Comparison of ENCODE assay signal across 2 cellular contexts in the genomic region with DNA sequence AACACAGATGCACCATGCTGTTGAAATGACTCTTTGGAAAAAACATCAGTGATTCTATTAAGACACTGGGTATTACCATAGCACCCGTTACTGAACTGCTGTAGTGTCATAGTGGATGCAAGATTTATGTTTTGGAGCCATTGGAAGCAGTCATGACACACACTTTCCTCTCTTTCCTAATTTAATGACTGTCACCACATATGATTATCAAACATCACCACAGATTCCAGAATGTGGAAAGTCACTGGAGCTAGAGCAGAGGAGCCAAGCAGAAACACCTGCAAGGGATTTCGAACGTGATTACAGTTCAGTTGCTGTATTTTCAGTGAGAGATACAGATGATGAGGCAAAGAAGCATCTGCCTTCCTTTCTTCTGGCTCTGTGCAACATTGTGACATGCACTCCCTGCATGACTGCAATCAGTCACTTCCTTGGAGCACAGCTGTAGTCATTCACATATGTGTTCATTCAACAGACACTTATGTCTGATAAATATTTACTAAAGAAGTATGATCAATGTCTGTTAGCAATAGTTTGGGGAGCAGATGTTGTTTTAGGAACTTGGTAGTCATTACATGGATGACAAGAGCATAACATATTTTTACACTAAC.
TF ChIP-seq lines count a peak whose summit lies in the region.

No MANE protein-coding gene starts in this region.

TF ChIP-seq in HepG2, 621 proteins besides CTCF, POLR2A, EP300 and RAD21 (continued from another document):
- TF ChIP-seq STAT5B (CRISPR knock-in tag; IDR thresholded peaks at IDR 0.05) = no peak
- peak; percentile 37; the same call in 1 of the 2 replicates for TF ChIP-seq CREB1 (IDR thresholded peaks at IDR 0.05)
- TF ChIP-seq CREB1 (CRISPR knock-in tag; IDR thresholded peaks at IDR 0.05) = no peak

TF ChIP-seq in K562, 482 proteins besides CTCF, POLR2A, EP300 and RAD21:
- TF ChIP-seq MEIS2 (IDR thresholded peaks at IDR 0.05; ENCODE audit: partially characterized antibody) = peak; percentile 70
- TF ChIP-seq TRIM24 (IDR thresholded peaks at IDR 0.05) = peak in 1 of 2 experiments; percentile 10; a peak in 1 of 4 replicates
- TF ChIP-seq CEBPG (CRISPR knock-in tag; IDR thresholded peaks at IDR 0.05) = no peak
- 0 out of 4 replicates have a peak, but pooled peaks of 1 of the 2 experiments have one; percentile 13 for TF ChIP-seq CEBPG (tag; conservative IDR thresholded peaks at IDR 0.05 in 1 of 2, IDR thresholded peaks at IDR 0.05 in 1 of 2)
- TF ChIP-seq, protein P1, sequence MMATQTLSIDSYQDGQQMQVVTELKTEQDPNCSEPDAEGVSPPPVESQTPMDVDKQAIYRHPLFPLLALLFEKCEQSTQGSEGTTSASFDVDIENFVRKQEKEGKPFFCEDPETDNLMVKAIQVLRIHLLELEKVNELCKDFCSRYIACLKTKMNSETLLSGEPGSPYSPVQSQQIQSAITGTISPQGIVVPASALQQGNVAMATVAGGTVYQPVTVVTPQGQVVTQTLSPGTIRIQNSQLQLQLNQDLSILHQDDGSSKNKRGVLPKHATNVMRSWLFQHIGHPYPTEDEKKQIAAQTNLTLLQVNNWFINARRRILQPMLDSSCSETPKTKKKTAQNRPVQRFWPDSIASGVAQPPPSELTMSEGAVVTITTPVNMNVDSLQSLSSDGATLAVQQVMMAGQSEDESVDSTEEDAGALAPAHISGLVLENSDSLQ (IDR thresholded peaks at IDR 0.05) = peak; percentile 20; the same call in 1 of the 2 replicates
- TF ChIP-seq TEAD4 (IDR thresholded peaks at IDR 0.05; ENCODE audit: low read length) = peak; percentile 20; the same call in 1 of the 2 replicates
- TF ChIP-seq TEAD4 (CRISPR knock-in tag; IDR thresholded peaks at IDR 0.05; ENCODE audit: borderline replicate concordance) = no peak
- TF ChIP-seq, protein P2, sequence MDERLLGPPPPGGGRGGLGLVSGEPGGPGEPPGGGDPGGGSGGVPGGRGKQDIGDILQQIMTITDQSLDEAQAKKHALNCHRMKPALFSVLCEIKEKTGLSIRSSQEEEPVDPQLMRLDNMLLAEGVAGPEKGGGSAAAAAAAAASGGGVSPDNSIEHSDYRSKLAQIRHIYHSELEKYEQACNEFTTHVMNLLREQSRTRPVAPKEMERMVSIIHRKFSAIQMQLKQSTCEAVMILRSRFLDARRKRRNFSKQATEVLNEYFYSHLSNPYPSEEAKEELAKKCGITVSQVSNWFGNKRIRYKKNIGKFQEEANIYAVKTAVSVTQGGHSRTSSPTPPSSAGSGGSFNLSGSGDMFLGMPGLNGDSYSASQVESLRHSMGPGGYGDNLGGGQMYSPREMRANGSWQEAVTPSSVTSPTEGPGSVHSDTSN (CRISPR knock-in tag; IDR thresholded peaks at IDR 0.05; ENCODE audit: low read depth) = no peak
- TF ChIP-seq, protein P2 (tag; conservative IDR thresholded peaks at IDR 0.05; ENCODE audit: low read depth) = peak; percentile 72
- TF ChIP-seq FOSL1 (tag; conservative IDR thresholded peaks at IDR 0.05) = peak; percentile 41; the same call in 1 of the 2 replicates
- no peak for TF ChIP-seq GATA2 (CRISPR knock-in tag; IDR thresholded peaks at IDR 0.05)
- TF ChIP-seq, protein P3, sequence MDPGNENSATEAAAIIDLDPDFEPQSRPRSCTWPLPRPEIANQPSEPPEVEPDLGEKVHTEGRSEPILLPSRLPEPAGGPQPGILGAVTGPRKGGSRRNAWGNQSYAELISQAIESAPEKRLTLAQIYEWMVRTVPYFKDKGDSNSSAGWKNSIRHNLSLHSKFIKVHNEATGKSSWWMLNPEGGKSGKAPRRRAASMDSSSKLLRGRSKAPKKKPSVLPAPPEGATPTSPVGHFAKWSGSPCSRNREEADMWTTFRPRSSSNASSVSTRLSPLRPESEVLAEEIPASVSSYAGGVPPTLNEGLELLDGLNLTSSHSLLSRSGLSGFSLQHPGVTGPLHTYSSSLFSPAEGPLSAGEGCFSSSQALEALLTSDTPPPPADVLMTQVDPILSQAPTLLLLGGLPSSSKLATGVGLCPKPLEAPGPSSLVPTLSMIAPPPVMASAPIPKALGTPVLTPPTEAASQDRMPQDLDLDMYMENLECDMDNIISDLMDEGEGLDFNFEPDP (CRISPR knock-in tag; IDR thresholded peaks at IDR 0.05) = no peak
TF ChIP-seq in K562: peak in this region for 7.
